ENCODE assay signal across 8 cellular contexts in the genomic region with DNA sequence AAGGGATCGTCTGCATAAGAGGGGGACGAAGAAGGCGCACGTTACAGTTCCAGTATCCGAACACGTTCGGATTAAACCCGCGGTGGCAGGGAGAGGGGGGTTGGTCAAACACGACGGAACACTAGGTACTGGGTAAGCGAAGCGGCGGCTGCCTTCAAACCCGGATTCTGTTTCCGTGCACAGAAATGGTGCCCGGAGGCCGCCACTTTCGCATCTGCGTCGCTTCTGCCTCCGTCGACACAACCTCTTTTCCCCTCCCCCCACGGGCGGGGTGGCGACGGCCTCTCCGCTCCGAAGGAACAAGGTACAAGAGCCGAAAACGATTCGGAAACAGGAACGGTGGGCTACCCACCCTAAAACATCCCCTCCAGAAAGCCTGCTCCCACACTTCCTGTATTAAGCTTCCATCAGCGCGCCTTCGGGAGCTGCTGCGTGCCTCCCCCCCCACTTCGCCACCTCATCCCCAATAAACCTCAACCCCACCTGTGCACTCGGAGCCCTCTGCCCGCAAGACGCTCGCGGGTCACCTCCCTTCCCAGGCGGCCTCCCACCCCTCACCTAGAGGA. TPM values are rescaled to one million over a fixed set of nuclear protein-coding genes. Genes with fewer than 3 reads are reported as not detected.
DNase-seq lines count a peak whose midpoint lies in the region; ATAC-seq and TF ChIP-seq lines count a peak whose summit lies in the region.

No MANE protein-coding gene starts in this region.

- TF ChIP-seq CTCF in AG10803 (conservative IDR thresholded peaks at IDR 0.05; ENCODE audit: low read length): no peak
- no peak for TF ChIP-seq CTCF in epithelial cell of esophagus (IDR thresholded peaks at IDR 0.05; ENCODE audit: insufficient read depth, low read depth, low read length, missing control alignments)

- ATAC-seq in GM18868 (IDR thresholded peaks at IDR 0.05; ENCODE audit: unreplicated experiment): peak; percentile 25
- ATAC-seq in HG03139 (IDR thresholded peaks at IDR 0.05; ENCODE audit: unreplicated experiment): peak; percentile 16

- peak; percentile 37 for DNase-seq in AG10803 (ENCODE audit: low read depth)
- peak; percentile 59 to 62 for DNase-seq in NOMO-1 (lab: John Stamatoyannopoulos, UW; ENCODE audit: unreplicated experiment in 2 of 2)
- DNase-seq in activated CD8-positive, alpha-beta memory T cell treated with anti-CD3 and anti-CD28 coated beads, Interleukin-2, amount 50 U/mL, for 4 hours: peak; percentile 79
- peak; percentile 47 for DNase-seq in epithelial cell of esophagus (ENCODE audit: low read depth)
- peak; percentile 65 for DNase-seq in mucosa of gallbladder (ENCODE audit: low spot score)
- peak; percentile 53 to 61 for DNase-seq in stimulated activated CD8-positive, alpha-beta memory T cell treated with anti-CD3 and anti-CD28 coated beads, Interleukin-4, amount 100 ng/mL, for 4 hours (ENCODE audit: low read depth in 2 of 2, low spot score in 1 of 2)

- H3K4me3 ChIP-seq in AG10803 (ENCODE audit: low read length) (peak overlapping the region; percentile 95), epithelial cell of esophagus (ENCODE audit: low read length) (peak overlapping the region; percentile 97)

RNA-seq across cellular contexts. Expression of gene G3BP2, which starts 0.7 kb away (rescaled TPM):
- total RNA-seq in mucosa of gallbladder: 146 TPM

RNA-seq across cellular contexts. Expression of gene CDKL2, which starts 42.2 kb away (rescaled TPM):
- total RNA-seq in mucosa of gallbladder: 2.4 TPM

RNA-seq across cellular contexts. Expression of gene USO1, which starts 51.8 kb away (rescaled TPM):
- total RNA-seq in mucosa of gallbladder: 66.8 TPM

Comparison
In these comparisons a context has a peak if more than half of its experiments do, and no peak if none do; other contexts are left out.
1. Peak in every context shown above with its lines: DNase-seq, ATAC-seq and H3K4me3 ChIP-seq.